In genomic region chr17:7477392-7478275, GRCh38 we compare ENCODE assay signal across 8 cellular contexts. TPM values are rescaled to one million over a fixed set of nuclear protein-coding genes. Genes with fewer than 3 reads are reported as not detected.
DNase-seq lines count a peak whose midpoint lies in the region; ATAC-seq and TF ChIP-seq lines count a peak whose summit lies in the region.

No MANE protein-coding gene starts in this region.

- peaks cover 40% of the 10 kb centered on the region for H3K4me1 Mint-ChIP-seq in Calu3 (ENCODE audit: low read depth, unreplicated experiment)

- no peaks in the 10 kb centered on the region for H3K9me2 ChIP-seq in PC-3 (replicated peaks; ENCODE audit: low read length)

- no peak for TF ChIP-seq POLR2A in breast epithelium (IDR thresholded peaks at IDR 0.05)

- no peaks in the 10 kb centered on the region for H3F3A ChIP-seq in PC-3 (ENCODE audit: low read length, unreplicated experiment)

- POLR2A ChIA-PET in PC-3 (lab: Charles Lee; ENCODE audit: unreplicated experiment) = no interaction called here

- peak overlapping the region; percentile 74 for H3K4me3 Mint-ChIP-seq in Calu3 (ENCODE audit: low read depth, unreplicated experiment)

- H3K9ac ChIP-seq in PC-3 (ENCODE audit: low read length) (peak overlapping the region; percentile 85), skeletal muscle tissue (ENCODE audit: low read depth in 1 of 3, low read length in 3 of 3) (peak overlapping the region; percentile 85 to 97 (median 92))

- no peaks in the 10 kb centered on the region for H3K36me3 ChIP-seq in PC-3 (ENCODE audit: low read depth, low read length)
- no peaks in the 10 kb centered on the region for H3K36me3 ChIP-seq in breast epithelium
- no peaks in the 10 kb centered on the region for H3K36me3 ChIP-seq in skeletal muscle tissue (ENCODE audit: control insufficient read depth in 3 of 3, insufficient read depth in 3 of 3, low read length in 3 of 3)

- no peaks in the 10 kb centered on the region for H4K20me1 ChIP-seq in PC-3 (ENCODE audit: low read length)

- H3K27ac ChIP-seq in PC-3 (ENCODE audit: low read length) (peak overlapping the region; percentile 62), breast epithelium (peak overlapping the region; percentile 100), skeletal muscle tissue (ENCODE audit: low read depth, low read length) (peak overlapping the region; percentile 99)

- H3K4me2 ChIP-seq in PC-3 (ENCODE audit: low read length) = peak overlapping the region; percentile 91

- no peaks in the 10 kb centered on the region for H3K9me3 ChIP-seq in PC-3 (ENCODE audit: low read length)
- H3K9me3 ChIP-seq in breast epithelium = no peaks in the 10 kb centered on the region
- no peaks in the 10 kb centered on the region for H3K9me3 ChIP-seq in skeletal muscle tissue (ENCODE audit: control insufficient read depth in 3 of 3, low read length in 3 of 3)

- DNase-seq in Calu3 (peak; percentile 26), PC-3 (peak; percentile 11), breast epithelium (ENCODE audit: low spot score in 2 of 2) (peak; percentile 56 to 73), iris pigment epithelial cell (ENCODE audit: low read depth) (peak; percentile 86), NCI-H2171 (lab: John Stamatoyannopoulos, UW) (no peak), NCI-H1694 (lab: John Stamatoyannopoulos, UW) (no peak)

- H3K9me3 Mint-ChIP-seq in Calu3 (ENCODE audit: low read depth, unreplicated experiment) = peaks cover 3% of the 10 kb centered on the region

- no peak for TF ChIP-seq CTCF in Calu3 (IDR thresholded peaks at IDR 0.05; ENCODE audit: unreplicated experiment)
- TF ChIP-seq CTCF in PC-3 (conservative IDR thresholded peaks at IDR 0.05; ENCODE audit: low read depth, low read length) = no peak
- TF ChIP-seq CTCF in breast epithelium (IDR thresholded peaks at IDR 0.05) = no peak

- peaks cover 37% of the 10 kb centered on the region for H3K36me3 Mint-ChIP-seq in Calu3 (ENCODE audit: insufficient read depth, unreplicated experiment)

- H3K27me3 Mint-ChIP-seq in Calu3 (ENCODE audit: unreplicated experiment) = no peaks in the 10 kb centered on the region

- H2AFZ ChIP-seq in PC-3 (ENCODE audit: low read length) = 0 out of 2 replicates have a peak overlapping the region, but pooled peaks have one; percentile 18

- BruUV-seq in Calu3 (replicated peaks; lab: Mats Ljungman, UMichigan) (no TSS peak), PC-3 (replicated peaks; lab: Mats Ljungman, UMichigan) (no TSS peak)

- H3K4me1 ChIP-seq in PC-3 (ENCODE audit: insufficient read depth, low read length) (peaks cover 33% of the 10 kb centered on the region), breast epithelium (peaks cover 4 to 22% of the 10 kb centered on the region in 2 donors), skeletal muscle tissue (ENCODE audit: control insufficient read depth in 3 of 3, insufficient read depth in 3 of 3, low read length in 3 of 3) (peaks cover 63 to 66% (median 63%) of the 10 kb centered on the region in 3 donors)

- ATAC-seq in PC-3 (peak; percentile 3; the same call in 1 of the 2 replicates), GM19463 (IDR thresholded peaks at IDR 0.05; ENCODE audit: unreplicated experiment) (no peak)

- intact Hi-C loops in Calu3 (cut with micrococcal nuclease; ENCODE audit: unreplicated experiment) (loop anchor here (5.0 kb wide), 1 partner anchor 40 kb away; the partner anchor contains the start of genes FGF11 and TMEM102), PC-3 (cut with micrococcal nuclease) (no loop called here), breast epithelium (cut with DNase I; ENCODE audit: low total_unique reads) (no loop called here)

- H3K79me2 ChIP-seq in PC-3 (ENCODE audit: low read length) = peaks cover 68% of the 10 kb centered on the region

- H3K4me3 ChIP-seq in PC-3 (ENCODE audit: low read length) (peak overlapping the region; percentile 79), breast epithelium (peak overlapping the region; percentile 93 to 100 (median 99)), skeletal muscle tissue (ENCODE audit: low read length in 3 of 3) (peak overlapping the region; percentile 85 to 97 (median 96))

- CTCF ChIA-PET in Calu3 (lab: Charles Lee) = interaction anchor here (0.5 to 0.9 kb wide), 2 partner anchors 36 to 41 kb away, joined by 3 read pairs; no protein-coding TSS in a partner anchor
- CTCF ChIA-PET in PC-3 (lab: Charles Lee) = no interaction called here

- no peaks in the 10 kb centered on the region for H3K27me3 ChIP-seq in PC-3 (ENCODE audit: low read length)
- H3K27me3 ChIP-seq in breast epithelium = no peaks in the 10 kb centered on the region
- H3K27me3 ChIP-seq in skeletal muscle tissue (ENCODE audit: control insufficient read depth in 3 of 3, insufficient read depth in 3 of 3, low read length in 3 of 3) = no peaks in the 10 kb centered on the region

- peak overlapping the region; percentile 48 for H3K27ac Mint-ChIP-seq in Calu3 (ENCODE audit: unreplicated experiment)

RNA-seq across cellular contexts. Expression of gene ZBTB4, which starts 1.8 kb away (rescaled TPM):
- 27.2 and 28.1 TPM in 2 replicates for total RNA-seq in Calu3 (2022)
- total RNA-seq in PC-3 (2014; rRNA removed) = 14.7 and 18.4 TPM in 2 replicates
- total RNA-seq in breast epithelium = 10 to 100 TPM; 34.4 to 46.9 (median 45.7) TPM
- 10.4 TPM for total RNA-seq in skeletal muscle tissue

RNA-seq across cellular contexts. Expression of gene SLC35G6, which starts 3.6 kb away (rescaled TPM):
- total RNA-seq in Calu3 (2022) (not detected in 2 replicates), PC-3 (2014; rRNA removed) (not detected in 2 replicates), breast epithelium (not detected), skeletal muscle tissue (not detected)

RNA-seq across cellular contexts. Expression of gene POLR2A, which starts 6.5 kb away (rescaled TPM):
- total RNA-seq in Calu3 (2022) (89.0 and 99.3 TPM in 2 replicates), PC-3 (2014; rRNA removed) (47.1 and 95.7 TPM in 2 replicates), breast epithelium (100 to 1,000 TPM in 1 of 3 donors, 10 to 100 TPM in 2; 64.2 to 174 (median 88.7) TPM), skeletal muscle tissue (91.3 TPM)

RNA-seq across cellular contexts. Expression of gene CHRNB1, which starts 32.8 kb away (rescaled TPM):
- 2.4 and 3.0 TPM in 2 replicates for total RNA-seq in Calu3 (2022)
- total RNA-seq in PC-3 (2014; rRNA removed) = 2.1 and 2.9 TPM in 2 replicates
- 10 to 100 TPM in 2 of 3 donors, 1 to 10 TPM in 1; 8.5 to 11.8 (median 11.7) TPM for total RNA-seq in breast epithelium
- 31.3 TPM for total RNA-seq in skeletal muscle tissue

RNA-seq across cellular contexts. Expression of gene FGF11, which starts 38.3 kb away (rescaled TPM):
- 1.2 and 2.1 TPM in 2 replicates for total RNA-seq in Calu3 (2022)
- 0.69 and 1.0 TPM in 2 replicates for total RNA-seq in PC-3 (2014; rRNA removed)
- 1 to 10 TPM; 2.1 to 2.9 (median 2.9) TPM for total RNA-seq in breast epithelium
- total RNA-seq in skeletal muscle tissue = 1.0 TPM

Comparison
In these comparisons a context has a peak if more than half of its experiments do, and no peak if none do; other contexts are left out.
1. DNase-seq: peak in Calu3 (single experiment), PC-3 (single experiment), breast epithelium (2 of 2) and iris pigment epithelial cell (single experiment); none in NCI-H2171 (single experiment) and NCI-H1694 (single experiment).
2. Peak in every context shown above with its lines, with median percentiles within 50 percentile points of each other: H3K27ac ChIP-seq and H3K4me3 ChIP-seq.